In genomic region chr3:124542483-124542882, GRCh38 we compare ENCODE assay signal across 16 cellular contexts.
DNase-seq lines count a peak whose midpoint lies in the region; ATAC-seq, FAIRE-seq and TF ChIP-seq lines count a peak whose summit lies in the region.
"Had no signal": no experiment of that assay in that cellular context is flagged by ENCODE, and none has a peak within 500 bp of the region (broad histone marks: within the 10 kb centered on the region; RNA-seq: fewer than 3 reads in every experiment).

No MANE protein-coding gene starts in this region.

- TF ChIP-seq CTCF in bronchial epithelial cell (IDR thresholded peaks at IDR 0.05; ENCODE audit: insufficient read depth, low read length, severe bottlenecking), result no peak

- no peak overlapping the region for H3K27ac ChIP-seq in BLaER1
- no peak overlapping the region for H3K27ac ChIP-seq in BLaER1 treated with 17β-estradiol and CSF1 and Interleukin-3, amounts not matched to agents 10 nM and 100 nM

- no peak for DNase-seq in bronchial epithelial cell (ENCODE audit: low read depth)
- no peak for DNase-seq in urothelium cell line (ENCODE audit: low spot score)
- DNase-seq in NCI-H1092 (lab: John Stamatoyannopoulos, UW), result no peak
- DNase-seq: Calu3; CD4-positive, alpha-beta T cell; COR-L47; DMS53; DMS79 treated with DMSO at 0.1 percent for 48 hours; GF-D8; H7; HCEC 1CT had no signal

- H3K4me3 ChIP-seq in BLaER1 (no peak overlapping the region), bronchial epithelial cell (ENCODE audit: low read depth, low read length) (no peak overlapping the region)
- no peak overlapping the region for H3K4me3 ChIP-seq in BLaER1 treated with 17β-estradiol and CSF1 and Interleukin-3, amounts not matched to agents 10 nM and 100 nM

- no peak for ATAC-seq in HG02759 (IDR thresholded peaks at IDR 0.05; ENCODE audit: unreplicated experiment)

- H3K36me3 ChIP-seq in BLaER1, result no peaks in the 10 kb centered on the region
- no peaks in the 10 kb centered on the region for H3K36me3 ChIP-seq in BLaER1 treated with 17β-estradiol and CSF1 and Interleukin-3, amounts not matched to agents 10 nM and 100 nM
- H3K36me3 ChIP-seq in bronchial epithelial cell (ENCODE audit: control insufficient read depth, insufficient read depth, low read length), result no peaks in the 10 kb centered on the region

- FAIRE-seq in bronchial epithelial cell (lab: Jason Lieb, UNC) (peak; percentile 18), urothelium cell line (lab: Jason Lieb, UNC) (peak; percentile 70)
- FAIRE-seq: GM12892, H1 had no signal

- peaks cover 8% of the 10 kb centered on the region for H3K4me1 ChIP-seq in BLaER1
- peaks cover 4 to 9% (median 6%) of the 10 kb centered on the region in 10 experiments; a peak in 17 of 20 replicates for H3K4me1 ChIP-seq in BLaER1 treated with 17β-estradiol and CSF1 and Interleukin-3, amounts not matched to agents 10 nM and 100 nM

- no peaks in the 10 kb centered on the region for H4K20me1 ChIP-seq in BLaER1
- H4K20me1 ChIP-seq in BLaER1 treated with 17β-estradiol and CSF1 and Interleukin-3, amounts not matched to agents 10 nM and 100 nM, result no peaks in the 10 kb centered on the region

- no peak overlapping the region for H3K9ac ChIP-seq in BLaER1
- no peak overlapping the region for H3K9ac ChIP-seq in BLaER1 treated with 17β-estradiol and CSF1 and Interleukin-3, amounts not matched to agents 10 nM and 100 nM

- H3K4me2 ChIP-seq in BLaER1, result peak overlapping the region; percentile 58
- H3K4me2 ChIP-seq in BLaER1 treated with 17β-estradiol and CSF1 and Interleukin-3, amounts not matched to agents 10 nM and 100 nM, result peak overlapping the region in 10 of 11 experiments; percentile 6 to 63 (median 36); a peak in 14 of 22 replicates

- H3K9me3 ChIP-seq in BLaER1, result no peaks in the 10 kb centered on the region
- H3K9me3 ChIP-seq in BLaER1 treated with 17β-estradiol and CSF1 and Interleukin-3, amounts not matched to agents 10 nM and 100 nM (replicated peaks in 1 of 11), result no peaks in the 10 kb centered on the region

- no peaks in the 10 kb centered on the region for H3K27me3 ChIP-seq in BLaER1
- no peaks in the 10 kb centered on the region for H3K27me3 ChIP-seq in BLaER1 treated with 17β-estradiol and CSF1 and Interleukin-3, amounts not matched to agents 10 nM and 100 nM
- H3K27me3 ChIP-seq in bronchial epithelial cell (ENCODE audit: control insufficient read depth, insufficient read depth, low read length), result peaks cover 22% of the 10 kb centered on the region
